Comparison of ENCODE assay signal across 20 cellular contexts in genomic region chr12:122729583-122730214, GRCh38. TPM values are rescaled to one million over a fixed set of nuclear protein-coding genes. Genes with fewer than 3 reads are reported as not detected.
DNase-seq lines count a peak whose midpoint lies in the region; ATAC-seq and TF ChIP-seq lines count a peak whose summit lies in the region.
"Had no signal": no experiment of that assay in that cellular context is flagged by ENCODE, and none has a peak within 500 bp of the region (broad histone marks: within the 10 kb centered on the region; RNA-seq: fewer than 3 reads in every experiment).

No MANE protein-coding gene starts in this region.

- H3K36me3 ChIP-seq in lower lobe of right lung = no peaks in the 10 kb centered on the region
- H3K36me3 ChIP-seq in vagina = no peaks in the 10 kb centered on the region
- H3K36me3 ChIP-seq: BLaER1 treated with 17β-estradiol and CSF1 and Interleukin-3, amounts not matched to agents 10 nM and 100 nM had no signal

- no peaks in the 10 kb centered on the region for H3K9me3 ChIP-seq in lower lobe of right lung
- H3K9me3 ChIP-seq in vagina = no peaks in the 10 kb centered on the region
- H3K9me3 ChIP-seq: BLaER1 treated with 17β-estradiol and CSF1 and Interleukin-3, amounts not matched to agents 10 nM and 100 nM; testis had no signal

- H3K36me3 Mint-ChIP-seq in activated T-helper 1 cell treated with anti-CD3 and anti-CD28 coated beads, Interleukin-12 subunit alpha, Interleukin-12 subunit beta, Interleukin-2, Interleukin-4 antibody, amounts not matched to agents 30 ng/mL and 10 ng/mL and 1 ng/mL, durations not matched to agents 14 hours and 24 hours and 36 hours (ENCODE audit: low read depth) = peaks cover 21% of the 10 kb centered on the region
- no peaks in the 10 kb centered on the region for H3K36me3 Mint-ChIP-seq in chondrocyte (ENCODE audit: low read depth)
- H3K36me3 Mint-ChIP-seq: memory B cell, WTC11 had no signal

- intact Hi-C loops in activated T-helper 1 cell treated with anti-CD3 and anti-CD28 coated beads, Interleukin-12 subunit alpha, Interleukin-12 subunit beta, Interleukin-2, Interleukin-4 antibody, amounts not matched to agents 30 ng/mL and 10 ng/mL and 1 ng/mL, durations not matched to agents 14 hours and 24 hours and 36 hours (cut with micrococcal nuclease) = loop anchor here (5.0 to 10.0 kb wide), 6 partner anchors 143 to 927 kb away; partner anchors contain the start of genes KNTC1, MLXIP, RSRC2 and SETD1B
- intact Hi-C loops in lower lobe of right lung (cut with DNase I) = no loop called here
- intact Hi-C loops in vagina (cut with DNase I) = no loop called here

- peak overlapping the region; percentile 40 for H3K4me3 ChIP-seq in lower lobe of right lung
- H3K4me3 ChIP-seq in vagina = peak overlapping the region; percentile 29 to 34
- H3K4me3 ChIP-seq: BLaER1 treated with 17β-estradiol and CSF1 and Interleukin-3, amounts not matched to agents 10 nM and 100 nM; GM12878 had no signal

- H3K4me1 ChIP-seq in lower lobe of right lung = peaks cover 6% of the 10 kb centered on the region
- peaks cover 9% of the 10 kb centered on the region for H3K4me1 ChIP-seq in vagina

- H3K4me1 Mint-ChIP-seq in stimulated activated naive CD8-positive, alpha-beta T cell treated with anti-CD3 and anti-CD28 coated beads, Interleukin-15, amount 100 ng/mL, for 72 hours = peaks cover 92% of the 10 kb centered on the region
- peaks cover 86% of the 10 kb centered on the region for H3K4me1 Mint-ChIP-seq in activated T-helper 1 cell treated with anti-CD3 and anti-CD28 coated beads, Interleukin-12 subunit alpha, Interleukin-12 subunit beta, Interleukin-2, Interleukin-4 antibody, amounts not matched to agents 30 ng/mL and 10 ng/mL and 1 ng/mL, durations not matched to agents 14 hours and 24 hours and 36 hours (ENCODE audit: low read depth)
- H3K4me1 Mint-ChIP-seq in chondrocyte (ENCODE audit: low read depth) = peaks cover 18% of the 10 kb centered on the region
- H3K4me1 Mint-ChIP-seq: central memory CD8-positive, alpha-beta T cell had no signal

- peak overlapping the region; percentile 27 to 67 for H3K4me3 Mint-ChIP-seq in stimulated activated naive CD8-positive, alpha-beta T cell treated with anti-CD3 and anti-CD28 coated beads, Interleukin-15, amount 100 ng/mL, for 72 hours
- peak overlapping the region; percentile 91 for H3K4me3 Mint-ChIP-seq in activated T-helper 1 cell treated with anti-CD3 and anti-CD28 coated beads, Interleukin-12 subunit alpha, Interleukin-12 subunit beta, Interleukin-2, Interleukin-4 antibody, amounts not matched to agents 30 ng/mL and 10 ng/mL and 1 ng/mL, durations not matched to agents 14 hours and 24 hours and 36 hours
- no peak overlapping the region for H3K4me3 Mint-ChIP-seq in chondrocyte (ENCODE audit: unreplicated experiment)
- H3K4me3 Mint-ChIP-seq: central memory CD8-positive, alpha-beta T cell; HFFc6; memory B cell; WTC11 had no signal

- H3K27me3 Mint-ChIP-seq in stimulated activated naive CD8-positive, alpha-beta T cell treated with anti-CD3 and anti-CD28 coated beads, Interleukin-15, amount 100 ng/mL, for 72 hours = no peaks in the 10 kb centered on the region
- no peaks in the 10 kb centered on the region for H3K27me3 Mint-ChIP-seq in activated T-helper 1 cell treated with anti-CD3 and anti-CD28 coated beads, Interleukin-12 subunit alpha, Interleukin-12 subunit beta, Interleukin-2, Interleukin-4 antibody, amounts not matched to agents 30 ng/mL and 10 ng/mL and 1 ng/mL, durations not matched to agents 14 hours and 24 hours and 36 hours (ENCODE audit: insufficient read depth)
- H3K27me3 Mint-ChIP-seq in chondrocyte (ENCODE audit: low read depth) = peaks cover 2% of the 10 kb centered on the region

- no peak for ATAC-seq in stimulated activated naive CD8-positive, alpha-beta T cell treated with anti-CD3 and anti-CD28 coated beads, Interleukin-15, amount 100 ng/mL, for 72 hours
- ATAC-seq in stimulated activated naive CD8-positive, alpha-beta T cell treated with anti-CD3 and anti-CD28 coated beads, Interleukin-15, Interleukin-2, amounts not matched to agents 100 U/mL and 50 U/mL, for 24 hours = no peak
- ATAC-seq in lower lobe of right lung (no peak), GM21423 (IDR thresholded peaks at IDR 0.05; ENCODE audit: unreplicated experiment) (no peak)
- ATAC-seq: GM12878, SK-N-SH treated with all-trans-retinoic acid at 6 μM for 48 hours had no signal

- H3K27ac ChIP-seq in lower lobe of right lung (no peak overlapping the region), vagina (no peak overlapping the region)
- H3K27ac ChIP-seq: KMS-11 had no signal

- H3K27ac Mint-ChIP-seq in stimulated activated naive CD8-positive, alpha-beta T cell treated with anti-CD3 and anti-CD28 coated beads, Interleukin-15, amount 100 ng/mL, for 72 hours = no peak overlapping the region
- peak overlapping the region; percentile 86 for H3K27ac Mint-ChIP-seq in activated T-helper 1 cell treated with anti-CD3 and anti-CD28 coated beads, Interleukin-12 subunit alpha, Interleukin-12 subunit beta, Interleukin-2, Interleukin-4 antibody, amounts not matched to agents 30 ng/mL and 10 ng/mL and 1 ng/mL, durations not matched to agents 14 hours and 24 hours and 36 hours
- no peak overlapping the region for H3K27ac Mint-ChIP-seq in chondrocyte (ENCODE audit: unreplicated experiment)
- H3K27ac Mint-ChIP-seq: HFFc6, memory B cell, WTC11 had no signal

- H3K27me3 ChIP-seq in lower lobe of right lung (ENCODE audit: low read depth) (no peaks in the 10 kb centered on the region), vagina (no peaks in the 10 kb centered on the region)
- H3K27me3 ChIP-seq: BLaER1 treated with 17β-estradiol and CSF1 and Interleukin-3, amounts not matched to agents 10 nM and 100 nM; testis had no signal

- peaks cover 0 to 7% of the 10 kb centered on the region in 2 donors for H3K9me3 Mint-ChIP-seq in stimulated activated naive CD8-positive, alpha-beta T cell treated with anti-CD3 and anti-CD28 coated beads, Interleukin-15, amount 100 ng/mL, for 72 hours
- peaks cover 12% of the 10 kb centered on the region for H3K9me3 Mint-ChIP-seq in activated T-helper 1 cell treated with anti-CD3 and anti-CD28 coated beads, Interleukin-12 subunit alpha, Interleukin-12 subunit beta, Interleukin-2, Interleukin-4 antibody, amounts not matched to agents 30 ng/mL and 10 ng/mL and 1 ng/mL, durations not matched to agents 14 hours and 24 hours and 36 hours
- H3K9me3 Mint-ChIP-seq in chondrocyte (ENCODE audit: low read depth) = no peaks in the 10 kb centered on the region
- H3K9me3 Mint-ChIP-seq: central memory CD8-positive, alpha-beta T cell; HFFc6; WTC11 had no signal

- TF ChIP-seq POLR2A in vagina (IDR thresholded peaks at IDR 0.05) = no peak

- TF ChIP-seq CTCF in lower lobe of right lung (IDR thresholded peaks at IDR 0.05) (no peak), vagina (IDR thresholded peaks at IDR 0.05) (no peak), chondrocyte (IDR thresholded peaks at IDR 0.05) (no peak), GM10248 (IDR thresholded peaks at IDR 0.05; ENCODE audit: control extremely low read depth, extremely low read depth, low read depth, missing control alignments) (no peak)

- CTCF ChIA-PET in GM10248 (lab: Yijun Ruan, JAX) = no interaction called here

- POLR2A ChIA-PET in GM10248 (lab: Yijun Ruan, JAX) = no interaction called here

- no peak for DNase-seq in stimulated activated naive CD8-positive, alpha-beta T cell treated with anti-CD3 and anti-CD28 coated beads, Interleukin-15, amount 100 ng/mL, for 72 hours
- DNase-seq in stimulated activated naive CD8-positive, alpha-beta T cell treated with anti-CD3 and anti-CD28 coated beads, Interleukin-15, Interleukin-2, amounts not matched to agents 100 U/mL and 50 U/mL, for 24 hours = no peak
- DNase-seq in activated T-helper 1 cell treated with anti-CD3 and anti-CD28 coated beads, Interleukin-12 subunit alpha, Interleukin-12 subunit beta, Interleukin-2, Interleukin-4 antibody, amounts not matched to agents 30 ng/mL and 10 ng/mL and 1 ng/mL, durations not matched to agents 14 hours and 24 hours and 36 hours (ENCODE audit: low spot score) = no peak
- no peak for DNase-seq in lower lobe of right lung
- no peak for DNase-seq in vagina (ENCODE audit: extremely low spot score in 2 of 2)
- no peak for DNase-seq in chondrocyte (ENCODE audit: low spot score)
- no peak for DNase-seq in GM10248 (ENCODE audit: extremely low spot score)
- DNase-seq: HFFc6, NCI-H1417 treated with DMSO at 0.1 percent for 48 hours, NCI-H226, testis had no signal

RNA-seq across cellular contexts. Expression of gene HCAR1, which starts 0.9 kb away (rescaled TPM):
- 7.6 and 8.6 TPM in 2 replicates for total RNA-seq in activated T-helper 1 cell treated with anti-CD3 and anti-CD28 coated beads, Interleukin-12 subunit alpha, Interleukin-12 subunit beta, Interleukin-2, Interleukin-4 antibody, amounts not matched to agents 30 ng/mL and 10 ng/mL and 1 ng/mL, durations not matched to agents 14 hours and 24 hours and 36 hours
- total RNA-seq in lower lobe of right lung (1.6 TPM), vagina (0.25 TPM), chondrocyte (not detected in 3 replicates)
- total RNA-seq: HFFc6 had no signal

RNA-seq across cellular contexts. Expression of gene HCAR3, which starts 13.1 kb away (rescaled TPM):
- 0.62 and 0.66 TPM in 2 replicates for total RNA-seq in activated T-helper 1 cell treated with anti-CD3 and anti-CD28 coated beads, Interleukin-12 subunit alpha, Interleukin-12 subunit beta, Interleukin-2, Interleukin-4 antibody, amounts not matched to agents 30 ng/mL and 10 ng/mL and 1 ng/mL, durations not matched to agents 14 hours and 24 hours and 36 hours
- 6.9 TPM for total RNA-seq in lower lobe of right lung
- 0.74 TPM for total RNA-seq in vagina
- not detected in 3 replicates for total RNA-seq in chondrocyte
- total RNA-seq: HFFc6, OCI-LY7, WTC11 had no signal

RNA-seq across cellular contexts. Expression of gene DENR, which starts 22.9 kb away (rescaled TPM):
- 87.6 and 88.7 TPM in 2 replicates for total RNA-seq in activated T-helper 1 cell treated with anti-CD3 and anti-CD28 coated beads, Interleukin-12 subunit alpha, Interleukin-12 subunit beta, Interleukin-2, Interleukin-4 antibody, amounts not matched to agents 30 ng/mL and 10 ng/mL and 1 ng/mL, durations not matched to agents 14 hours and 24 hours and 36 hours
- total RNA-seq in lower lobe of right lung (30.9 TPM), vagina (18.2 TPM), chondrocyte (46.3 to 57.6 TPM (median 49.6 TPM) in 3 replicates)

RNA-seq across cellular contexts. Expression of gene HCAR2, which starts 26.5 kb away (rescaled TPM):
- total RNA-seq in activated T-helper 1 cell treated with anti-CD3 and anti-CD28 coated beads, Interleukin-12 subunit alpha, Interleukin-12 subunit beta, Interleukin-2, Interleukin-4 antibody, amounts not matched to agents 30 ng/mL and 10 ng/mL and 1 ng/mL, durations not matched to agents 14 hours and 24 hours and 36 hours = 0.52 and 0.61 TPM in 2 replicates
- 26.2 TPM for total RNA-seq in lower lobe of right lung
- 7.9 TPM for total RNA-seq in vagina
- total RNA-seq in chondrocyte = not detected in 3 replicates
- total RNA-seq: HFFc6, OCI-LY7, WTC11 had no signal

RNA-seq across cellular contexts. Expression of gene CCDC62, which starts 44.7 kb away (rescaled TPM):
- total RNA-seq in activated T-helper 1 cell treated with anti-CD3 and anti-CD28 coated beads, Interleukin-12 subunit alpha, Interleukin-12 subunit beta, Interleukin-2, Interleukin-4 antibody, amounts not matched to agents 30 ng/mL and 10 ng/mL and 1 ng/mL, durations not matched to agents 14 hours and 24 hours and 36 hours = 0.93 and 1.3 TPM in 2 replicates
- total RNA-seq in lower lobe of right lung (0.44 TPM), vagina (0.98 TPM), chondrocyte (0.30 to 0.63 TPM (median 0.62 TPM) in 3 replicates)
